In the genomic region with DNA sequence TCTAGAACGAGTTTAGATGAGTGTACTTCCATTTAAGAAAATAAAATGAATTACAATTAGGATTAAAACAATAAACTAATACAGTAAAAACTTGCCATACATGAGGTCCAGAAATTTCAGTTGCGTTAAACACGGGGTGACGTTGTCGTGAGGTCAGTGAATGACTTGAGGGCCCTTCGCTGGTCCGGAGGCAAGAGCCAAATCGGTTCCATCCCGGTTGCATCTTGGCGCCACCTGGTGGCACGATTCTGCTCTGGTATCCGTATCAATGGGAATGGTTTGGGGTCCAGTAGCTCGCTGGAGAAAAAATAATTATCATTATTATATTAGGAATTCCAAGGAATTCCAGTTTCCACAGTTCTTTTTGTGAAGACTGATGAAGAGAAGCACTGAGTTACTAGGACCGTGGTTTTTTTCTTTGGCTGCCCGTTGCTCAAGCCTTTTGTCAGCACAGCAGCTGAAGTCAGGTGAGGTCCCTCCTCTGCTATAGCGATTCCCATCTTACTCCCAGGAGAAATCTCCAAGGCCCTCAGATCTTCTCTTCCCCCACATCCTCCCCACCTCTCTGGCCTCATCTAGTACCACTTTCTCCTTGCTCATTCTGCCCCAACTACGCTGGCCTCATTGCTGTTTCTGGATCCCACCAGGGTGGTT, we compare ENCODE assay signal across 8 cellular contexts.
DNase-seq lines count a peak whose midpoint lies in the region; ATAC-seq, FAIRE-seq and TF ChIP-seq lines count a peak whose summit lies in the region.

No MANE protein-coding gene starts in this region.

- no peaks in the 10 kb centered on the region for H3K4me1 Mint-ChIP-seq in activated naive CD4-positive, alpha-beta T cell treated with anti-CD3 and anti-CD28 coated beads for 36 hours (ENCODE audit: low read depth)
- no peaks in the 10 kb centered on the region for H3K4me1 Mint-ChIP-seq in glutamatergic neuron (ENCODE audit: low read depth, unreplicated experiment)

- H3K4me3 Mint-ChIP-seq in activated naive CD4-positive, alpha-beta T cell treated with anti-CD3 and anti-CD28 coated beads for 36 hours = no peak overlapping the region
- H3K4me3 Mint-ChIP-seq in glutamatergic neuron (ENCODE audit: unreplicated experiment) = no peak overlapping the region

- no peak overlapping the region for H3K27ac Mint-ChIP-seq in activated naive CD4-positive, alpha-beta T cell treated with anti-CD3 and anti-CD28 coated beads for 36 hours
- no peak overlapping the region for H3K27ac Mint-ChIP-seq in glutamatergic neuron (ENCODE audit: unreplicated experiment)

- peak; percentile 90 for TF ChIP-seq CTCF in glutamatergic neuron (IDR thresholded peaks at IDR 0.05; ENCODE audit: partially characterized antibody, unreplicated experiment)

- DNase-seq in GM18507 (ENCODE audit: extremely low spot score, insufficient read length, low read depth) (peak; percentile 50), LHCN-M2 (ENCODE audit: low read depth) (peak; percentile 29), SK-MEL-5 (ENCODE audit: low read depth, low spot score) (peak; percentile 77), glutamatergic neuron (peak; percentile 92), retina (peak; percentile 74)
- peak; percentile 83 for DNase-seq in activated naive CD4-positive, alpha-beta T cell treated with anti-CD3 and anti-CD28 coated beads for 36 hours

- in situ Hi-C loops in SK-MEL-5 (cut with HindIII; ENCODE audit: low pct_unique_long_range_greater_than_20kb, low sequenced_read_pairs) = no loop called here

- peaks cover 5% of the 10 kb centered on the region for H3K27me3 Mint-ChIP-seq in activated naive CD4-positive, alpha-beta T cell treated with anti-CD3 and anti-CD28 coated beads for 36 hours (ENCODE audit: low read depth)
- peaks cover 4% of the 10 kb centered on the region for H3K27me3 Mint-ChIP-seq in glutamatergic neuron (ENCODE audit: unreplicated experiment)

- CTCF ChIA-PET in activated naive CD4-positive, alpha-beta T cell treated with anti-CD3 and anti-CD28 coated beads for 36 hours (lab: Charles Lee) = interaction anchor here (0.6 to 1.8 kb wide), 16 partner anchors 8 to 820 kb away, joined by 3 to 18 read pairs (median 3); no protein-coding TSS in a partner anchor

- no peak for ATAC-seq in HG02623 (IDR thresholded peaks at IDR 0.05; ENCODE audit: unreplicated experiment)

- intact Hi-C loops in activated naive CD4-positive, alpha-beta T cell treated with anti-CD3 and anti-CD28 coated beads for 36 hours (cut with micrococcal nuclease) = loop anchor here (1.0 to 10.0 kb wide), 5 partner anchors 274 to 762 kb away; no protein-coding TSS in a partner anchor

- H3K36me3 Mint-ChIP-seq in activated naive CD4-positive, alpha-beta T cell treated with anti-CD3 and anti-CD28 coated beads for 36 hours (ENCODE audit: low read depth) = no peaks in the 10 kb centered on the region
- peaks cover 6% of the 10 kb centered on the region for H3K36me3 Mint-ChIP-seq in glutamatergic neuron (ENCODE audit: unreplicated experiment)

- peaks cover 5% of the 10 kb centered on the region for H3K9me3 Mint-ChIP-seq in activated naive CD4-positive, alpha-beta T cell treated with anti-CD3 and anti-CD28 coated beads for 36 hours
- H3K9me3 Mint-ChIP-seq in glutamatergic neuron (ENCODE audit: unreplicated experiment) = no peaks in the 10 kb centered on the region

- FAIRE-seq in A204.1 (lab: Jason Lieb, UNC) = peak; percentile 48
- FAIRE-seq in GM18507 (lab: Jason Lieb, UNC) = peak; percentile 81

Comparison
In these comparisons a context has a peak if more than half of its experiments do, and no peak if none do; other contexts are left out.
1. DNase-seq: peak in every context shown above with its lines; median percentile 92 in glutamatergic neuron; 83 in activated naive CD4-positive, alpha-beta T cell treated with anti-CD3 and anti-CD28 coated beads for 36 hours; 77 in SK-MEL-5; 74 in retina; 50 in GM18507; 29 in LHCN-M2.